16 cellular contexts compared by ENCODE assay signal in the genomic region with DNA sequence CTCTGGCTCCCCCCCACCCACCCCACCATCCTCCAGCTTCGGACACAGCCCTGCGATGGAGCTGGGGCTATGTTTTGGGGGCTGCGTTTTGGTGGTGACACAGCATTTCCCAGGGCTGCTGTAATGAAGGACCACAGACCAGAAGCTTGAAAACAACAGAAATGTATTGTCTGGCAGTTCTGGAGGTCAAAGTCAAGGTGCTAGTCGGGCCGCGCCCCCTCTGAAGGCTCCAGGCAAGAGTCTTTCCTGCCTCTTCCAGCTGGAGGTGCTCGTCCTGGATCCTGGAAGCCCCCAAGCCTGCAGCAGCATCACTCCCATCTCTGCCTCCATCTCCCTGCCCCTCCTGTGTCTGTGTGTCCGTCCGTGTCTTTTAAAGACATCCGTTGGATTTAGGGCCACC. TPM values are rescaled to one million over a fixed set of nuclear protein-coding genes. Genes with fewer than 3 reads are reported as not detected.
A peak's percentile ranks its signal among the peaks of the same experiment; 100 is the strongest.
DNase-seq lines count a peak whose midpoint lies in the region; ATAC-seq, FAIRE-seq and TF ChIP-seq lines count a peak whose summit lies in the region.
"Had no signal": no experiment of that assay in that cellular context is flagged by ENCODE, and none has a peak within 500 bp of the region (broad histone marks: within the 10 kb centered on the region; RNA-seq: fewer than 3 reads in every experiment).

No MANE protein-coding gene starts in this region.

- ATAC-seq in GM23338 (no peak), HG03135 (IDR thresholded peaks at IDR 0.05; ENCODE audit: unreplicated experiment) (no peak)
- ATAC-seq: CD8-positive, alpha-beta T cell; K562 had no signal

- H3K9me2 ChIP-seq in GM23338 (ENCODE audit: insufficient read depth), result no peaks in the 10 kb centered on the region

- TF ChIP-seq POLR2A in ovary (IDR thresholded peaks at IDR 0.05), result no peak

- no peaks in the 10 kb centered on the region for H3K36me3 ChIP-seq in BLaER1
- H3K36me3 ChIP-seq in GM23338 (ENCODE audit: insufficient read depth), result no peaks in the 10 kb centered on the region
- no peaks in the 10 kb centered on the region for H3K36me3 ChIP-seq in kidney (ENCODE audit: control insufficient read depth in 1 of 2, insufficient read depth in 2 of 2, low read length in 2 of 2)
- H3K36me3 ChIP-seq in ovary, result no peaks in the 10 kb centered on the region

- H3K4me3 Mint-ChIP-seq in GM23338, result no peak overlapping the region
- H3K4me3 Mint-ChIP-seq: CD8-positive, alpha-beta T cell had no signal

- TF ChIP-seq EP300 in ovary (IDR thresholded peaks at IDR 0.05), result no peak

- peaks cover 76% of the 10 kb centered on the region for H3K79me2 ChIP-seq in GM23338 (replicated peaks; ENCODE audit: insufficient read depth)

- peaks cover 29% of the 10 kb centered on the region for H4K20me1 ChIP-seq in BLaER1
- H4K20me1 ChIP-seq in GM23338 (replicated peaks; ENCODE audit: insufficient read depth), result peaks cover 21% of the 10 kb centered on the region

- no peaks in the 10 kb centered on the region for H3K9me3 ChIP-seq in BLaER1
- no peaks in the 10 kb centered on the region for H3K9me3 ChIP-seq in kidney (ENCODE audit: control insufficient read depth in 1 of 2, low read length in 2 of 2)
- no peaks in the 10 kb centered on the region for H3K9me3 ChIP-seq in ovary

- no peak overlapping the region for H2AFZ ChIP-seq in GM23338

- TF ChIP-seq CTCF in GM23338 (conservative IDR thresholded peaks at IDR 0.05; ENCODE audit: low read depth in 2 of 2), result 0 out of 4 replicates have a peak, but pooled peaks have one; percentile 11 to 15
- no peak for TF ChIP-seq CTCF in kidney (IDR thresholded peaks at IDR 0.05; ENCODE audit: borderline replicate concordance, extremely low read depth, insufficient read depth)
- no peak for TF ChIP-seq CTCF in ovary (IDR thresholded peaks at IDR 0.05)

- intact Hi-C loops in kidney (cut with DNase I), result no loop called here
- intact Hi-C loops in ovary (cut with DNase I), result loop anchor here in 3 of 4 donors (5.0 kb wide), 3 partner anchors 38 to 143 kb away; no protein-coding TSS in a partner anchor

- peaks cover 12% of the 10 kb centered on the region for H3K27me3 Mint-ChIP-seq in GM23338 (ENCODE audit: insufficient read depth, low read depth, poor library complexity)

- H3K4me3 ChIP-seq in BLaER1, result no peak overlapping the region
- H3K4me3 ChIP-seq in GM23338, result no peak overlapping the region
- no peak overlapping the region for H3K4me3 ChIP-seq in kidney (ENCODE audit: low read length in 2 of 2)
- no peak overlapping the region for H3K4me3 ChIP-seq in ovary
- H3K4me3 ChIP-seq: K562 had no signal

- H3K9me3 Mint-ChIP-seq in GM23338, result no peaks in the 10 kb centered on the region
- H3K9me3 Mint-ChIP-seq: CD8-positive, alpha-beta T cell had no signal

- H3K9ac ChIP-seq in BLaER1 (no peak overlapping the region), kidney (ENCODE audit: low read length in 2 of 2) (no peak overlapping the region)

- H3K27ac Mint-ChIP-seq in GM23338, result no peak overlapping the region
- H3K27ac Mint-ChIP-seq: CD8-positive, alpha-beta T cell had no signal

- H3K27me3 ChIP-seq in BLaER1 (peaks cover 13% of the 10 kb centered on the region), GM23338 (ENCODE audit: insufficient read depth) (no peaks in the 10 kb centered on the region), ovary (no peaks in the 10 kb centered on the region)

- 63 to 70% (median 70%) methylated on average over 10 of the region's 10 CpGs for WGBS in ovary, 3 donors

- peaks cover 2% of the 10 kb centered on the region; the same call in 2 of the 3 replicates for H3K36me3 Mint-ChIP-seq in GM23338 (ENCODE audit: low read depth)
- H3K36me3 Mint-ChIP-seq: CD8-positive, alpha-beta T cell had no signal

- peaks cover 41% of the 10 kb centered on the region for H3K4me1 Mint-ChIP-seq in GM23338

- H3K4me2 ChIP-seq in BLaER1 (peak overlapping the region; percentile 78; the same call in 1 of the 2 replicates), GM23338 (no peak overlapping the region)

- DNase-seq in GM23338 (ENCODE audit: low spot score), result peak; percentile 39
- peak; percentile 13 for DNase-seq in kidney
- DNase-seq in ovary, result peak in 3 of 5 donors; percentile 17 to 38 (median 25)
- no peak for DNase-seq in COLO668 (lab: John Stamatoyannopoulos, UW; ENCODE audit: unreplicated experiment)
- DNase-seq in SKM-1 (lab: John Stamatoyannopoulos, UW; ENCODE audit: unreplicated experiment), result no peak
- DNase-seq: ACHN, DMS 273 treated with DMSO at 0.1 percent for 48 hours, NCI-H1436, NCI-H2029 treated with DMSO at 0.1 percent for 48 hours, NCI-H510A treated with DMSO at 0.1 percent for 48 hours had no signal

- no peaks in the 10 kb centered on the region; the same call in 1 of the 2 replicates for H3F3A ChIP-seq in GM23338 (replicated peaks; ENCODE audit: low read depth)

- H3K27ac ChIP-seq in BLaER1 (no peak overlapping the region), GM23338 (ENCODE audit: low read depth) (no peak overlapping the region), kidney (ENCODE audit: low read depth in 2 of 2, low read length in 2 of 2) (no peak overlapping the region), ovary (peak overlapping the region in 1 of 2 donors; percentile 26)
- H3K27ac ChIP-seq: HL-60 had no signal

- H3K4me1 ChIP-seq in BLaER1 (peaks cover 71% of the 10 kb centered on the region), GM23338 (ENCODE audit: insufficient read depth) (peaks cover 15% of the 10 kb centered on the region), kidney (ENCODE audit: control insufficient read depth in 1 of 2, insufficient read depth in 1 of 2, low read depth in 1 of 2, low read length in 2 of 2) (peaks cover 19 to 20% of the 10 kb centered on the region in 2 donors), ovary (ENCODE audit: insufficient read depth) (peaks cover 39% of the 10 kb centered on the region)

- no peak for FAIRE-seq in kidney (lab: Jason Lieb, UNC)
- FAIRE-seq: K562, RCC 7860 had no signal

TF ChIP-seq in GM23338, 12 proteins besides CTCF, POLR2A, EP300 and RAD21 (continues in another document):
- TF ChIP-seq ZNF331 (CRISPR knock-in tag; IDR thresholded peaks at IDR 0.05; ENCODE audit: low read depth), result no peak
- no peak for TF ChIP-seq EZH2phosphoT487 (IDR thresholded peaks at IDR 0.05; ENCODE audit: unreplicated experiment)
- no peak for TF ChIP-seq STAT1 (IDR thresholded peaks at IDR 0.05; ENCODE audit: unreplicated experiment)
- TF ChIP-seq POLR2AphosphoS5 (IDR thresholded peaks at IDR 0.05; ENCODE audit: low read depth), result no peak
- TF ChIP-seq, protein P1, sequence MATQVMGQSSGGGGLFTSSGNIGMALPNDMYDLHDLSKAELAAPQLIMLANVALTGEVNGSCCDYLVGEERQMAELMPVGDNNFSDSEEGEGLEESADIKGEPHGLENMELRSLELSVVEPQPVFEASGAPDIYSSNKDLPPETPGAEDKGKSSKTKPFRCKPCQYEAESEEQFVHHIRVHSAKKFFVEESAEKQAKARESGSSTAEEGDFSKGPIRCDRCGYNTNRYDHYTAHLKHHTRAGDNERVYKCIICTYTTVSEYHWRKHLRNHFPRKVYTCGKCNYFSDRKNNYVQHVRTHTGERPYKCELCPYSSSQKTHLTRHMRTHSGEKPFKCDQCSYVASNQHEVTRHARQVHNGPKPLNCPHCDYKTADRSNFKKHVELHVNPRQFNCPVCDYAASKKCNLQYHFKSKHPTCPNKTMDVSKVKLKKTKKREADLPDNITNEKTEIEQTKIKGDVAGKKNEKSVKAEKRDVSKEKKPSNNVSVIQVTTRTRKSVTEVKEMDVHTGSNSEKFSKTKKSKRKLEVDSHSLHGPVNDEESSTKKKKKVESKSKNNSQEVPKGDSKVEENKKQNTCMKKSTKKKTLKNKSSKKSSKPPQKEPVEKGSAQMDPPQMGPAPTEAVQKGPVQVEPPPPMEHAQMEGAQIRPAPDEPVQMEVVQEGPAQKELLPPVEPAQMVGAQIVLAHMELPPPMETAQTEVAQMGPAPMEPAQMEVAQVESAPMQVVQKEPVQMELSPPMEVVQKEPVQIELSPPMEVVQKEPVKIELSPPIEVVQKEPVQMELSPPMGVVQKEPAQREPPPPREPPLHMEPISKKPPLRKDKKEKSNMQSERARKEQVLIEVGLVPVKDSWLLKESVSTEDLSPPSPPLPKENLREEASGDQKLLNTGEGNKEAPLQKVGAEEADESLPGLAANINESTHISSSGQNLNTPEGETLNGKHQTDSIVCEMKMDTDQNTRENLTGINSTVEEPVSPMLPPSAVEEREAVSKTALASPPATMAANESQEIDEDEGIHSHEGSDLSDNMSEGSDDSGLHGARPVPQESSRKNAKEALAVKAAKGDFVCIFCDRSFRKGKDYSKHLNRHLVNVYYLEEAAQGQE (IDR thresholded peaks at IDR 0.05; ENCODE audit: unreplicated experiment), result no peak
- no peak for TF ChIP-seq ETS1 (IDR thresholded peaks at IDR 0.05)
- no peak for TF ChIP-seq CREB1 (CRISPR knock-in tag; IDR thresholded peaks at IDR 0.05; ENCODE audit: low read depth)
- no peak for TF ChIP-seq EZH2 (IDR thresholded peaks at IDR 0.05; ENCODE audit: low read depth, unreplicated experiment)
- no peak for TF ChIP-seq ZNF114 (CRISPR knock-in tag; IDR thresholded peaks at IDR 0.05)
- TF ChIP-seq JUNB (IDR thresholded peaks at IDR 0.05; ENCODE audit: unreplicated experiment), result no peak

RNA-seq across cellular contexts. Expression of gene TBC1D16, which starts 50.8 kb away (rescaled TPM):
- 93.5 and 104 TPM in 2 replicates for total RNA-seq in GM23338 (2014; rRNA removed; shearing (Covaris generic))
- polyA plus RNA-seq in GM23338 (2016; fragmentation: Nextera tagmentation; extraction: Ambion mirVana) (15.2 and 16.7 TPM in 2 replicates), kidney (ENCODE audit: insufficient read depth, low read depth, low replicate concordance) (9.1 TPM), ovary (10 to 100 TPM in 1 of 2 donors, 1 to 10 TPM in 1; 9.9 to 11.9 TPM)
- total RNA-seq in kidney (68.0 TPM), ovary (10 to 100 TPM in 6 of 7 donors, 1 to 10 TPM in 1; 9.3 to 40.5 (median 29.3) TPM)

RNA-seq across cellular contexts. Expression of gene CCDC40, which starts 51.6 kb away (rescaled TPM):
- total RNA-seq in GM23338 (2014; rRNA removed; shearing (Covaris generic)), result 7.1 and 8.1 TPM in 2 replicates
- 6.7 and 7.6 TPM in 2 replicates for polyA plus RNA-seq in GM23338 (2016; fragmentation: Nextera tagmentation; extraction: Ambion mirVana)
- 22.6 TPM for total RNA-seq in kidney
- polyA plus RNA-seq in kidney (ENCODE audit: insufficient read depth, low read depth, low replicate concordance), result 5.1 TPM
- total RNA-seq in ovary, result 10 to 100 TPM in 1 of 7 donors, 1 to 10 TPM in 6; 3.7 to 27.8 (median 6.0) TPM
- 1 to 10 TPM; 1.5 to 6.3 TPM for polyA plus RNA-seq in ovary

Comparison
In these comparisons a context has a peak if more than half of its experiments do, and no peak if none do; other contexts are left out.
1. DNase-seq: peak in GM23338 (single experiment), kidney (single experiment) and ovary (3 of 5); none in COLO668 (single experiment) and SKM-1 (single experiment).
2. CTCF ChIP-seq: peak in GM23338 (2 of 2); none in kidney (single experiment) and ovary (0 of 3).